Comparison of ENCODE assay signal across 8 cellular contexts in genomic region chr19:52735734-52736133, GRCh38.
DNase-seq lines count a peak whose midpoint lies in the region; ATAC-seq lines count a peak whose summit lies in the region.

No MANE protein-coding gene starts in this region.

- DNase-seq in NCI-H1105 (lab: John Stamatoyannopoulos, UW) (peak; percentile 10), NCI-H1105 treated with DMSO at 0.1 percent for 48 hours (lab: John Stamatoyannopoulos, UW) (no peak), adipocyte (ENCODE audit: low read depth) (no peak), hepatic stellate cell (ENCODE audit: low spot score) (peak; percentile 60)

- H3K36me3 ChIP-seq in adipocyte (ENCODE audit: control insufficient read depth, insufficient read depth, low read length, severe bottlenecking) (no peaks in the 10 kb centered on the region), rectal smooth muscle tissue (ENCODE audit: control insufficient read depth, insufficient read depth, low read length) (no peaks in the 10 kb centered on the region)

- H3K27me3 ChIP-seq in adipocyte (replicated peaks; ENCODE audit: control insufficient read depth, insufficient read depth, low read length) (no peaks in the 10 kb centered on the region), rectal smooth muscle tissue (ENCODE audit: control insufficient read depth, insufficient read depth, low read length) (no peaks in the 10 kb centered on the region)

- no peaks in the 10 kb centered on the region for H3K9me3 ChIP-seq in adipocyte (ENCODE audit: control insufficient read depth, low read length)

- peak overlapping the region; percentile 92 for H3K4me3 ChIP-seq in adipocyte (ENCODE audit: low read length)
- H3K4me3 ChIP-seq in rectal smooth muscle tissue (ENCODE audit: low read length): peak overlapping the region; percentile 49

- peak overlapping the region; percentile 91 for H3K9ac ChIP-seq in adipocyte (ENCODE audit: low read length)
- H3K9ac ChIP-seq in rectal smooth muscle tissue (ENCODE audit: low read length): no peak overlapping the region

- ATAC-seq in GM19328 (IDR thresholded peaks at IDR 0.05; ENCODE audit: unreplicated experiment) (no peak), HG02678 (IDR thresholded peaks at IDR 0.05; ENCODE audit: unreplicated experiment) (no peak), HG02759 (IDR thresholded peaks at IDR 0.05; ENCODE audit: unreplicated experiment) (no peak)

- H3K27ac ChIP-seq in rectal smooth muscle tissue (ENCODE audit: low read depth, low read length): peak overlapping the region; percentile 88

- H3K4me1 ChIP-seq in adipocyte (ENCODE audit: control insufficient read depth, insufficient read depth, low read length) (peaks cover 8% of the 10 kb centered on the region), rectal smooth muscle tissue (ENCODE audit: control insufficient read depth, insufficient read depth, low read length) (no peaks in the 10 kb centered on the region)

Comparison
In these comparisons a context has a peak if more than half of its experiments do, and no peak if none do; other contexts are left out.
1. DNase-seq: peak in NCI-H1105 (single experiment) and hepatic stellate cell (single experiment); none in NCI-H1105 treated with DMSO at 0.1 percent for 48 hours (single experiment) and adipocyte (single experiment).